1 cellular context compared by ENCODE assay signal in genomic region chr4:9885958-9886357, GRCh38.
TF ChIP-seq lines count a peak whose summit lies in the region.

No MANE protein-coding gene starts in this region.

TF ChIP-seq in GM12878, 131 proteins besides CTCF, POLR2A, EP300 and RAD21 (continued from another document):
- TF ChIP-seq JUNB (IDR thresholded peaks at IDR 0.05) (no peak), FOS (IDR thresholded peaks at IDR 0.05; ENCODE audit: borderline replicate concordance, extremely low read depth, insufficient read length) (no peak), CHD4 (IDR thresholded peaks at IDR 0.05) (no peak), YY1 (IDR thresholded peaks at IDR 0.05; ENCODE audit: low read depth, low read length) (no peak), HDAC2 (IDR thresholded peaks at IDR 0.05) (no peak), NFYA (IDR thresholded peaks at IDR 0.05; ENCODE audit: borderline replicate concordance, low read depth, low read length) (no peak)
- TF ChIP-seq, protein P1, sequence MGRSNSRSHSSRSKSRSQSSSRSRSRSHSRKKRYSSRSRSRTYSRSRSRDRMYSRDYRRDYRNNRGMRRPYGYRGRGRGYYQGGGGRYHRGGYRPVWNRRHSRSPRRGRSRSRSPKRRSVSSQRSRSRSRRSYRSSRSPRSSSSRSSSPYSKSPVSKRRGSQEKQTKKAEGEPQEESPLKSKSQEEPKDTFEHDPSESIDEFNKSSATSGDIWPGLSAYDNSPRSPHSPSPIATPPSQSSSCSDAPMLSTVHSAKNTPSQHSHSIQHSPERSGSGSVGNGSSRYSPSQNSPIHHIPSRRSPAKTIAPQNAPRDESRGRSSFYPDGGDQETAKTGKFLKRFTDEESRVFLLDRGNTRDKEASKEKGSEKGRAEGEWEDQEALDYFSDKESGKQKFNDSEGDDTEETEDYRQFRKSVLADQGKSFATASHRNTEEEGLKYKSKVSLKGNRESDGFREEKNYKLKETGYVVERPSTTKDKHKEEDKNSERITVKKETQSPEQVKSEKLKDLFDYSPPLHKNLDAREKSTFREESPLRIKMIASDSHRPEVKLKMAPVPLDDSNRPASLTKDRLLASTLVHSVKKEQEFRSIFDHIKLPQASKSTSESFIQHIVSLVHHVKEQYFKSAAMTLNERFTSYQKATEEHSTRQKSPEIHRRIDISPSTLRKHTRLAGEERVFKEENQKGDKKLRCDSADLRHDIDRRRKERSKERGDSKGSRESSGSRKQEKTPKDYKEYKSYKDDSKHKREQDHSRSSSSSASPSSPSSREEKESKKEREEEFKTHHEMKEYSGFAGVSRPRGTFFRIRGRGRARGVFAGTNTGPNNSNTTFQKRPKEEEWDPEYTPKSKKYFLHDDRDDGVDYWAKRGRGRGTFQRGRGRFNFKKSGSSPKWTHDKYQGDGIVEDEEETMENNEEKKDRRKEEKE (IDR thresholded peaks at IDR 0.05) = no peak
